ENCODE assay signal across 28 cellular contexts in the genomic region with DNA sequence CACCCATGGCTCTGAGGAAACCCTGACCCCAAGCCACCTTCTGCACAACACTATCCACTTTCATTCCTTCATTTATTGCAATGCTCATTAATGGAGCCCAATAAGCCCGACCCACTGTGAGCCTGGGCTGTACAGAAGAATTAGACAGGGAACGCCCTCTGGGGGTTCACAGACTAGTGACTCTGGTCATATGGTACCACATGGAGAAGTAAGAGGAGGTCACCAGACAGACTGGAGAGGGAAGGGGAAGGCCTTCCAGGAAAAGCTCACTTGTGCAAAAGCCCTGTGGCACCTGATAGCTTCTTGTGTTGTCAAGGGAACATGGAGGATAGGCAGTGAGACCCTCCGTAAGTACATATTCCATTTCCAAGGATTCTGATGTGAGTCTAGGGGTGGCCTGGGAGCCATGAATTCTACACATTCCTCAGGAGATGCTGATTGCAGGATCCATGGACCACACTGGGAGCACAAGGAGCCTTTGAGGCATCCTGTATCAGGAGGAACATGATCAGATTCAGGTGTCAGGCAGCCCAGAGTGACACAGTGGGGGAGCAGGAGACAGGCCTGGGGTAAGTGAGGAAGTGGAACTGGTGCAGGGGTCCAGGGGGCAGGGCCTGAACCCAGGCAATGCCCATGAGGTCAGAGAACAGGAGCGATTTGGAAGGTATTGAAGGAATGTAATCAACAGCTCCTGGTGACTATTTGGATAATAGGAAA. TPM values are rescaled to one million over a fixed set of nuclear protein-coding genes. Genes with fewer than 3 reads are reported as not detected.
"Had no signal": no experiment of that assay in that cellular context is flagged by ENCODE, and none has a peak within 500 bp of the region (broad histone marks: within the 10 kb centered on the region; RNA-seq: fewer than 3 reads in every experiment).

No MANE protein-coding gene starts in this region.

- DNase-seq: activated CD4-positive, alpha-beta T cell treated with anti-CD3 and anti-CD28 coated beads for 36 hours; activated CD4-positive, alpha-beta T cell treated with anti-CD3 and anti-CD28 coated beads, Interleukin-2, amount 50 U/mL, for 4 hours; activated gamma-delta T cell; activated naive CD4-positive, alpha-beta T cell treated with anti-CD3 and anti-CD28 coated beads, Interleukin-2, amount 50 U/mL, for 16 hours; anterior cingulate cortex; effector CD8-positive, alpha-beta T cell; erythroblast; foreskin fibroblast; kidney; left ventricle myocardium inferior; naive thymus-derived CD8-positive, alpha-beta T cell; right cardiac atrium; stimulated activated CD4-positive, alpha-beta T cell treated with anti-CD3 and anti-CD28 coated beads, Interleukin-1b, Interleukin-23, amount 100 ng/mL, for 48 hours; T1000; transverse colon had no signal

- H3K27ac Mint-ChIP-seq: activated CD4-positive, alpha-beta T cell treated with anti-CD3 and anti-CD28 coated beads for 36 hours; activated T-helper 1 cell treated with anti-CD3 and anti-CD28 coated beads, Interleukin-12 subunit alpha, Interleukin-12 subunit beta, Interleukin-2, Interleukin-4 antibody, amounts not matched to agents 30 ng/mL and 10 ng/mL and 1 ng/mL, durations not matched to agents 14 hours and 24 hours and 36 hours; dendritic cell treated with granulocyte-macrophage colony-stimulating factor and Interleukin-4, amounts not matched to agents 40 ng/mL and 50 ng/mL, for 4 days; mesothelial cell of epicardium; stimulated activated memory B cell treated with anti-CD40 and anti-IgM and Interleukin-4, amounts not matched to agents 10 μg/mL and 1 μg/mL and 100 μg/mL, for 72 hours; WTC11 had no signal

- H3K36me3 Mint-ChIP-seq: mesothelial cell of epicardium; naive thymus-derived CD8-positive, alpha-beta T cell; stimulated activated memory B cell treated with anti-CD40 and anti-IgM and Interleukin-4, amounts not matched to agents 10 μg/mL and 1 μg/mL and 100 μg/mL, for 72 hours; WTC11 had no signal

- H3K27me3 Mint-ChIP-seq: activated CD4-positive, alpha-beta T cell treated with anti-CD3 and anti-CD28 coated beads for 36 hours had no signal

- ATAC-seq: activated CD4-positive, alpha-beta T cell treated with anti-CD3 and anti-CD28 coated beads for 36 hours; body of pancreas; naive thymus-derived CD8-positive, alpha-beta T cell; pancreas; right cardiac atrium; stimulated activated memory B cell treated with anti-CD40 and anti-IgM and Interleukin-4, amounts not matched to agents 10 μg/mL and 1 μg/mL and 100 μg/mL, for 72 hours; WTC11 had no signal

- H3K4me3 Mint-ChIP-seq: activated CD4-positive, alpha-beta T cell treated with anti-CD3 and anti-CD28 coated beads for 36 hours; activated T-helper 1 cell treated with anti-CD3 and anti-CD28 coated beads, Interleukin-12 subunit alpha, Interleukin-12 subunit beta, Interleukin-2, Interleukin-4 antibody, amounts not matched to agents 30 ng/mL and 10 ng/mL and 1 ng/mL, durations not matched to agents 14 hours and 24 hours and 36 hours; dendritic cell treated with granulocyte-macrophage colony-stimulating factor and Interleukin-4, amounts not matched to agents 40 ng/mL and 50 ng/mL, for 4 days; mesothelial cell of epicardium; naive thymus-derived CD8-positive, alpha-beta T cell; stimulated activated memory B cell treated with anti-CD40 and anti-IgM and Interleukin-4, amounts not matched to agents 10 μg/mL and 1 μg/mL and 100 μg/mL, for 72 hours; WTC11 had no signal

- H3K9me3 Mint-ChIP-seq: activated T-helper 1 cell treated with anti-CD3 and anti-CD28 coated beads, Interleukin-12 subunit alpha, Interleukin-12 subunit beta, Interleukin-2, Interleukin-4 antibody, amounts not matched to agents 30 ng/mL and 10 ng/mL and 1 ng/mL, durations not matched to agents 14 hours and 24 hours and 36 hours; dendritic cell treated with granulocyte-macrophage colony-stimulating factor and Interleukin-4, amounts not matched to agents 40 ng/mL and 50 ng/mL, for 4 days; mesothelial cell of epicardium; naive thymus-derived CD8-positive, alpha-beta T cell; stimulated activated memory B cell treated with anti-CD40 and anti-IgM and Interleukin-4, amounts not matched to agents 10 μg/mL and 1 μg/mL and 100 μg/mL, for 72 hours; WTC11 had no signal

RNA-seq across cellular contexts. Expression of gene TMEM72, which starts 19.9 kb away (rescaled TPM):
- total RNA-seq: activated CD4-positive, alpha-beta T cell treated with anti-CD3 and anti-CD28 coated beads for 36 hours; activated T-helper 1 cell treated with anti-CD3 and anti-CD28 coated beads, Interleukin-12 subunit alpha, Interleukin-12 subunit beta, Interleukin-2, Interleukin-4 antibody, amounts not matched to agents 30 ng/mL and 10 ng/mL and 1 ng/mL, durations not matched to agents 14 hours and 24 hours and 36 hours; chondrocyte; fibroblast of lung; glomerular endothelial cell; left ventricle myocardium inferior; lung microvascular endothelial cell; naive thymus-derived CD8-positive, alpha-beta T cell; pulmonary artery endothelial cell; temporal lobe; WTC11 had no signal

RNA-seq across cellular contexts. Expression of gene DEPP1, which starts 47.5 kb away (rescaled TPM):
- total RNA-seq: naive thymus-derived CD8-positive, alpha-beta T cell had no signal
